ENCODE assay signal across 27 cellular contexts in the genomic region with DNA sequence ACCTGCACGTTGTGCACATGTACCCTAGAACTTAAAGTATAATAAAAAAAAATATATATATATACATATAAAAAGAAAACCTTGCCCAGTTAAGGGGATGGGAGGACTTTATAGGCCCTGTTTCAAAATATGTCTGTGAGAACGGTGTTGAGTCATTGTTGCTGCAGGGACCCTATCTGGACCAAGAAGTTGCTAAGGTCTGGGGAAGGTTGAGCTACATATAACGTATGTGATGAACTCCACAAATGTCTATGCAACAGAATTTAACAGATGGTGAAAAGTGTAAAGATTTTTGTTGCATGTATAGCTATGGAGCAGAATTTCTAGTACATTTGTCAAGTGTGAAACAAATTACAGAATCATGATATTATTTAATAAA.
"Had no signal": no experiment of that assay in that cellular context is flagged by ENCODE, and none has a peak within 500 bp of the region (broad histone marks: within the 10 kb centered on the region; RNA-seq: fewer than 3 reads in every experiment).

No MANE protein-coding gene starts in this region.

- H2AFZ ChIP-seq: neural progenitor cell, parathyroid adenoma had no signal

- ATAC-seq: natural killer cell; psoas muscle; right cardiac atrium; right lobe of liver; stimulated activated effector memory CD8-positive, alpha-beta T cell treated with anti-CD3 and anti-CD28 coated beads, Interleukin-12 subunit alpha, Interleukin-12 subunit beta, amount 100 ng/mL, for 72 hours; stimulated activated naive B cell treated with anti-CD40 and anti-IgM and Interleukin-4, amounts not matched to agents 10 μg/mL and 1 μg/mL and 100 μg/mL, for 72 hours had no signal

- FAIRE-seq: small intestine, urothelium cell line had no signal

- H3K27ac ChIP-seq: neural progenitor cell, ovary, parathyroid adenoma, psoas muscle, right lobe of liver, sigmoid colon, stomach, thoracic aorta, thyroid gland, tibial nerve, upper lobe of left lung, vagina had no signal

- H3K27me3 ChIP-seq: neural progenitor cell, ovary, right lobe of liver, sigmoid colon, stomach, thyroid gland, tibial nerve, upper lobe of left lung, vagina had no signal

- H3K9ac ChIP-seq: neural progenitor cell, parathyroid adenoma had no signal

- H3K36me3 ChIP-seq: neural progenitor cell, ovary, right lobe of liver, sigmoid colon, stomach, thoracic aorta, thyroid gland, tibial nerve, upper lobe of left lung, vagina had no signal

- H3K9me3 ChIP-seq: ovary, psoas muscle, right lobe of liver, sigmoid colon, stomach, thoracic aorta, thyroid gland, upper lobe of left lung, vagina had no signal

- H3K79me2 ChIP-seq: parathyroid adenoma had no signal

- H3K4me1 Mint-ChIP-seq: natural killer cell; stimulated activated effector memory CD8-positive, alpha-beta T cell treated with anti-CD3 and anti-CD28 coated beads, Interleukin-12 subunit alpha, Interleukin-12 subunit beta, amount 100 ng/mL, for 72 hours; stimulated activated naive B cell treated with anti-CD40 and anti-IgM and Interleukin-4, amounts not matched to agents 10 μg/mL and 1 μg/mL and 100 μg/mL, for 72 hours had no signal

- H3K27ac Mint-ChIP-seq: natural killer cell; nephron; neural progenitor cell; progenitor cell of endocrine pancreas; stimulated activated effector memory CD8-positive, alpha-beta T cell treated with anti-CD3 and anti-CD28 coated beads, Interleukin-12 subunit alpha, Interleukin-12 subunit beta, amount 100 ng/mL, for 72 hours; stimulated activated naive B cell treated with anti-CD40 and anti-IgM and Interleukin-4, amounts not matched to agents 10 μg/mL and 1 μg/mL and 100 μg/mL, for 72 hours had no signal

- H3K9me3 Mint-ChIP-seq: natural killer cell; nephron; neural progenitor cell; stimulated activated effector memory CD8-positive, alpha-beta T cell treated with anti-CD3 and anti-CD28 coated beads, Interleukin-12 subunit alpha, Interleukin-12 subunit beta, amount 100 ng/mL, for 72 hours had no signal

- H3K36me3 Mint-ChIP-seq: natural killer cell; neural progenitor cell; stimulated activated effector memory CD8-positive, alpha-beta T cell treated with anti-CD3 and anti-CD28 coated beads, Interleukin-12 subunit alpha, Interleukin-12 subunit beta, amount 100 ng/mL, for 72 hours; stimulated activated naive B cell treated with anti-CD40 and anti-IgM and Interleukin-4, amounts not matched to agents 10 μg/mL and 1 μg/mL and 100 μg/mL, for 72 hours had no signal

- H3K4me1 ChIP-seq: neural progenitor cell, parathyroid adenoma, psoas muscle, right lobe of liver, sigmoid colon, thyroid gland, tibial nerve, upper lobe of left lung, vagina had no signal

- H3K4me3 Mint-ChIP-seq: natural killer cell; nephron; neural progenitor cell; stimulated activated effector memory CD8-positive, alpha-beta T cell treated with anti-CD3 and anti-CD28 coated beads, Interleukin-12 subunit alpha, Interleukin-12 subunit beta, amount 100 ng/mL, for 72 hours; stimulated activated naive B cell treated with anti-CD40 and anti-IgM and Interleukin-4, amounts not matched to agents 10 μg/mL and 1 μg/mL and 100 μg/mL, for 72 hours had no signal

- H3K4me2 ChIP-seq: neural progenitor cell had no signal

- H3K4me3 ChIP-seq: neural progenitor cell, ovary, psoas muscle, right lobe of liver, sigmoid colon, stomach, thoracic aorta, thyroid gland, tibial nerve, upper lobe of left lung, vagina had no signal

- DNase-seq: natural killer cell; occipital lobe; ovary; posterior cingulate gyrus; psoas muscle; right cardiac atrium; right lobe of liver; sigmoid colon; small intestine; stimulated activated CD4-positive, alpha-beta T cell treated with anti-CD3 and anti-CD28 coated beads, Interleukin-15, amount 100 ng/mL, for 24 hours; stimulated activated CD4-positive, alpha-beta T cell treated with anti-CD3 and anti-CD28 coated beads, Interleukin-2, amount 100 ng/mL, for 24 hours; stimulated activated CD4-positive, alpha-beta T cell treated with anti-CD3 and anti-CD28 coated beads, Interleukin-2, amount 100 ng/mL, for 48 hours; stimulated activated CD4-positive, alpha-beta T cell treated with anti-CD3 and anti-CD28 coated beads, Interleukin-4, amount 100 ng/mL, for 24 hours; stimulated activated naive B cell treated with anti-CD40 and anti-IgM and Interleukin-4, amounts not matched to agents 10 μg/mL and 1 μg/mL and 100 μg/mL, for 72 hours; stimulated activated naive CD4-positive, alpha-beta T cell treated with Interleukin-2 at 50 U/mL for 16 hours; stomach; thyroid gland; upper lobe of left lung had no signal
